In genomic region chr2:52498062-52498750, GRCh38 we compare ENCODE assay signal across 14 cellular contexts.
A peak's percentile ranks its signal among the peaks of the same experiment; 100 is the strongest.
DNase-seq lines count a peak whose midpoint lies in the region; ATAC-seq, FAIRE-seq and TF ChIP-seq lines count a peak whose summit lies in the region.
"Had no signal": no experiment of that assay in that cellular context is flagged by ENCODE, and none has a peak within 500 bp of the region (broad histone marks: within the 10 kb centered on the region; RNA-seq: fewer than 3 reads in every experiment).

No MANE protein-coding gene starts in this region.

- FAIRE-seq in HepG2 (lab: Jason Lieb, UNC) (no peak), GM12878 (lab: Jason Lieb, UNC) (no peak)
- FAIRE-seq: A204.1 had no signal

- H3K4me3 ChIP-seq in liver (ENCODE audit: low read depth in 1 of 3, low read length in 3 of 3) (peak overlapping the region in 2 of 3 donors; percentile 29 to 35), HepG2 (replicated peaks in 1 of 3; ENCODE audit: insufficient read depth in 1 of 3, low read depth in 2 of 3, low read length in 3 of 3) (no peak overlapping the region), GM12878 (no peak overlapping the region)
- H3K4me3 ChIP-seq: GM23338 had no signal

- 86% methylated on average over 3 of the region's 3 CpGs for WGBS in liver
- 3% methylated on average over 3 of the region's 3 CpGs for WGBS in HepG2 (ENCODE audit: low lambda C conversion rate)
- 0% methylated on average over 3 of the region's 3 CpGs for WGBS in GM12878 (ENCODE audit: insufficient coverage, insufficient replicate concordance, low lambda C conversion rate, missing lambda C conversion rate)

- H3K4me1 ChIP-seq in liver (ENCODE audit: control insufficient read depth in 4 of 4, insufficient read depth in 4 of 4, low read length in 3 of 4) (peaks cover 4 to 36% (median 28%) of the 10 kb centered on the region in 4 donors), HepG2 (ENCODE audit: insufficient read depth, low read length) (no peaks in the 10 kb centered on the region), GM12878 (ENCODE audit: control insufficient read depth, insufficient read depth, low read length) (no peaks in the 10 kb centered on the region)

- intact Hi-C loops in HepG2 (cut with micrococcal nuclease; ENCODE audit: unreplicated experiment) (no loop called here), GM12878 (cut with micrococcal nuclease; ENCODE audit: unreplicated experiment) (loop anchor here (5.0 kb wide), 1 partner anchor 79 kb away; no protein-coding TSS in a partner anchor)

- CTCF ChIA-PET in HepG2 (lab: Yijun Ruan, JAX; ENCODE audit: low intra/inter-chr PET ratio, low total read pairs) (no interaction called here), GM12878 (lab: Yijun Ruan, JAX) (no interaction called here)

- ATAC-seq in HepG2 (no peak), GM12878 (0 out of 3 replicates have a peak, but pooled peaks have one; percentile 29), GM18861 (IDR thresholded peaks at IDR 0.05; ENCODE audit: unreplicated experiment) (no peak), GM18868 (IDR thresholded peaks at IDR 0.05; ENCODE audit: unreplicated experiment) (no peak)
- ATAC-seq: GM23338 had no signal

- H2AFZ ChIP-seq in HepG2 (ENCODE audit: low read length) (no peak overlapping the region), GM12878 (ENCODE audit: control insufficient read depth, low read depth, low read length) (no peak overlapping the region)
- H2AFZ ChIP-seq: GM23338 had no signal

- no peak overlapping the region for H3K27ac ChIP-seq in liver (ENCODE audit: low read depth in 1 of 2, low read length in 2 of 2)
- no peak overlapping the region for H3K27ac ChIP-seq in HepG2 (ENCODE audit: extremely low read length, insufficient read depth, low read length)
- H3K27ac ChIP-seq in GM12878 (ENCODE audit: control insufficient read depth, insufficient read depth): no peak overlapping the region

- RAD21 ChIA-PET in GM12878 (lab: Charles Lee; ENCODE audit: unreplicated experiment): no interaction called here

- no peak for TF ChIP-seq RAD21 in liver (IDR thresholded peaks at IDR 0.05)
- no peak for TF ChIP-seq RAD21 in HepG2 (CRISPR knock-in tag; IDR thresholded peaks at IDR 0.05)
- no peak for TF ChIP-seq RAD21 in GM12878 (IDR thresholded peaks at IDR 0.05; ENCODE audit: insufficient read depth, low read depth, low read length)

- DNase-seq in HepG2 (ENCODE audit: low spot score): no peak
- peak; percentile 31 for DNase-seq in NOMO-1 treated with DMSO at 0.1 percent for 48 hours (lab: John Stamatoyannopoulos, UW; ENCODE audit: unreplicated experiment)
- no peak for DNase-seq in GM12878 (ENCODE audit: low read depth, low spot score)
- DNase-seq in NCI-H1436 treated with DMSO at 0.1 percent for 48 hours (lab: John Stamatoyannopoulos, UW): no peak
- DNase-seq: C1 segment of cervical spinal cord; Calu3; CD4-positive, alpha-beta T cell; DMS 273 treated with DMSO at 0.1 percent for 48 hours; H7 had no signal

- H3K9me3 ChIP-seq in liver (ENCODE audit: control insufficient read depth in 4 of 4, low read length in 3 of 4) (peaks cover 0 to 5% (median 2%) of the 10 kb centered on the region in 4 donors), HepG2 (ENCODE audit: low read length) (peaks cover 84% of the 10 kb centered on the region), GM12878 (replicated peaks; ENCODE audit: control insufficient read depth, insufficient read depth, low read length) (no peaks in the 10 kb centered on the region; the same call in 2 of the 3 replicates)

- H3K4me2 ChIP-seq in HepG2 (ENCODE audit: low read depth, low read length): no peak overlapping the region
- H3K4me2 ChIP-seq in GM12878 (ENCODE audit: control insufficient read depth, insufficient read depth): no peak overlapping the region
- H3K4me2 ChIP-seq: GM23338 had no signal

- H4K20me1 ChIP-seq in HepG2 (ENCODE audit: insufficient read depth, low read length): no peaks in the 10 kb centered on the region
- H4K20me1 ChIP-seq in GM12878 (ENCODE audit: control insufficient read depth, insufficient read depth): no peaks in the 10 kb centered on the region

- TF ChIP-seq POLR2A in HepG2 (IDR thresholded peaks at IDR 0.05; ENCODE audit: insufficient read depth in 1 of 2, low read depth in 2 of 2, low read length in 2 of 2): no peak
- no peak for TF ChIP-seq POLR2A in GM12878 (IDR thresholded peaks at IDR 0.05; ENCODE audit: low read depth, low read length)

- no TSS peak for BruUV-seq in HepG2 (replicated peaks; lab: Mats Ljungman, UMichigan)
- BruUV-seq in GM12878 (replicated peaks; lab: Mats Ljungman, UMichigan): no TSS peak

- TF ChIP-seq CTCF in liver (IDR thresholded peaks at IDR 0.05; ENCODE audit: low read depth, low read length, missing input control): no peak
- no peak for TF ChIP-seq CTCF in HepG2 (CRISPR knock-in tag; IDR thresholded peaks at IDR 0.05)
- TF ChIP-seq CTCF in GM12878 (IDR thresholded peaks at IDR 0.05 in 2 of 3, conservative IDR thresholded peaks at IDR 0.05 in 1 of 3; ENCODE audit: control insufficient read depth in 2 of 3, extremely low read depth in 1 of 3, insufficient read depth in 1 of 3, low read depth in 3 of 3, low read length in 3 of 3): no peak

- H3K9ac ChIP-seq in liver (ENCODE audit: low read depth in 1 of 2, low read length in 2 of 2): no peak overlapping the region
- H3K9ac ChIP-seq in HepG2 (ENCODE audit: insufficient read depth, low read depth, low read length): no peak overlapping the region
- no peak overlapping the region for H3K9ac ChIP-seq in GM12878 (ENCODE audit: control insufficient read depth, insufficient read depth, low read length)

- in situ Hi-C loops in HepG2 (cut with HindIII; ENCODE audit: extremely low pct_ligation_motif_present, low pct_unique_long_range_greater_than_20kb): no loop called here
- in situ Hi-C loops in GM12878 (cut with MboI): no loop called here

- H3K27me3 ChIP-seq in liver (ENCODE audit: control insufficient read depth in 4 of 4, insufficient read depth in 4 of 4, low read length in 3 of 4) (no peaks in the 10 kb centered on the region), HepG2 (ENCODE audit: control insufficient read depth in 1 of 2, insufficient read depth in 2 of 2, low read length in 2 of 2) (no peaks in the 10 kb centered on the region), GM12878 (replicated peaks in 1 of 2; ENCODE audit: control insufficient read depth in 2 of 2, insufficient read depth in 2 of 2, low read length in 1 of 2) (no peaks in the 10 kb centered on the region)

- no peak for TF ChIP-seq EP300 in HepG2 (IDR thresholded peaks at IDR 0.05; ENCODE audit: low read depth in 2 of 2, low read length in 2 of 2)
- no peak for TF ChIP-seq EP300 in HepG2 (CRISPR knock-in tag; IDR thresholded peaks at IDR 0.05; ENCODE audit: borderline replicate concordance)
- TF ChIP-seq EP300 in GM12878 (IDR thresholded peaks at IDR 0.05; ENCODE audit: borderline replicate concordance in 1 of 2, control insufficient read depth in 1 of 2, low read depth in 2 of 2, low read length in 2 of 2): no peak

- H3K79me2 ChIP-seq in HepG2 (ENCODE audit: insufficient read depth, low read length): no peaks in the 10 kb centered on the region
- H3K79me2 ChIP-seq in GM12878 (ENCODE audit: control insufficient read depth, insufficient read depth, low read length): no peaks in the 10 kb centered on the region

- H3K36me3 ChIP-seq in liver (ENCODE audit: control insufficient read depth in 4 of 4, insufficient read depth in 3 of 4, low read depth in 1 of 4, low read length in 3 of 4) (no peaks in the 10 kb centered on the region), HepG2 (replicated peaks in 1 of 2; ENCODE audit: control insufficient read depth in 1 of 2, insufficient read depth in 2 of 2, low read length in 2 of 2) (no peaks in the 10 kb centered on the region), GM12878 (ENCODE audit: control insufficient read depth in 2 of 2, insufficient read depth in 2 of 2, low read length in 1 of 2) (no peaks in the 10 kb centered on the region)

- SMC1A ChIA-PET in GM12878 (lab: Charles Lee; ENCODE audit: uncharacterized antibody, unreplicated experiment): interaction anchor here (1.3 kb wide), 1 partner anchor 10 kb away, joined by 3 read pairs; no protein-coding TSS in a partner anchor

- POLR2A ChIA-PET in HepG2 (lab: Yijun Ruan, JAX): no interaction called here
- POLR2A ChIA-PET in GM12878 (lab: Charles Lee): no interaction called here

TF ChIP-seq in liver, 16 proteins besides CTCF, POLR2A, EP300 and RAD21:
- no peak for TF ChIP-seq YY1 (IDR thresholded peaks at IDR 0.05)
- TF ChIP-seq GABPA (IDR thresholded peaks at IDR 0.05 in 1 of 2, conservative IDR thresholded peaks at IDR 0.05 in 1 of 2): no peak
- peak; percentile 67 to 82 for TF ChIP-seq HNF4A (conservative IDR thresholded peaks at IDR 0.05)
- peak; percentile 34 for TF ChIP-seq HNF4G (IDR thresholded peaks at IDR 0.05)
- no peak for TF ChIP-seq FOXA1 (IDR thresholded peaks at IDR 0.05)
- no peak for TF ChIP-seq ATF3 (IDR thresholded peaks at IDR 0.05)
- no peak for TF ChIP-seq SP1 (IDR thresholded peaks at IDR 0.05)

TF ChIP-seq in HepG2, 621 proteins besides CTCF, POLR2A, EP300 and RAD21 (continues in another document):
- TF ChIP-seq KLF9 (CRISPR knock-in tag; IDR thresholded peaks at IDR 0.05; ENCODE audit: low read depth) (no peak), ATF2 (CRISPR knock-in tag; IDR thresholded peaks at IDR 0.05) (no peak), ZNF121 (CRISPR knock-in tag; IDR thresholded peaks at IDR 0.05) (no peak)

TF ChIP-seq in GM12878, 131 proteins besides CTCF, POLR2A, EP300 and RAD21 (continues in another document):
- TF ChIP-seq GABPA (IDR thresholded peaks at IDR 0.05; ENCODE audit: low read depth) (no peak), SPI1 (IDR thresholded peaks at IDR 0.05; ENCODE audit: borderline replicate concordance, insufficient read depth, low read depth, low read length) (peak; percentile 27; the same call in 1 of the 2 replicates), ZNF207 (IDR thresholded peaks at IDR 0.05; ENCODE audit: borderline replicate concordance) (no peak), BCLAF1 (IDR thresholded peaks at IDR 0.05) (no peak)

Comparison
In these comparisons a context has a peak if more than half of its experiments do, and no peak if none do; other contexts are left out.
1. H3K4me3 ChIP-seq: peak in liver (2 of 3); none in HepG2 (0 of 3) and GM12878 (single experiment).